In genomic region chr16:27431773-27432599, GRCh38 we compare ENCODE assay signal across 1 cellular context.
TF ChIP-seq lines count a peak whose summit lies in the region.

No MANE protein-coding gene starts in this region.

TF ChIP-seq in K562, 482 proteins besides CTCF, POLR2A, EP300 and RAD21 (continued from another document):
- TF ChIP-seq, protein P1, sequence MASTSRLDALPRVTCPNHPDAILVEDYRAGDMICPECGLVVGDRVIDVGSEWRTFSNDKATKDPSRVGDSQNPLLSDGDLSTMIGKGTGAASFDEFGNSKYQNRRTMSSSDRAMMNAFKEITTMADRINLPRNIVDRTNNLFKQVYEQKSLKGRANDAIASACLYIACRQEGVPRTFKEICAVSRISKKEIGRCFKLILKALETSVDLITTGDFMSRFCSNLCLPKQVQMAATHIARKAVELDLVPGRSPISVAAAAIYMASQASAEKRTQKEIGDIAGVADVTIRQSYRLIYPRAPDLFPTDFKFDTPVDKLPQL (IDR thresholded peaks at IDR 0.05; ENCODE audit: extremely low read depth, insufficient read length), result no peak
- TF ChIP-seq SMAD4 (CRISPR knock-in tag; conservative IDR thresholded peaks at IDR 0.05) (no peak), HIVEP1 (CRISPR knock-in tag; IDR thresholded peaks at IDR 0.05) (no peak)
